1 cellular context compared by ENCODE assay signal in the genomic region with DNA sequence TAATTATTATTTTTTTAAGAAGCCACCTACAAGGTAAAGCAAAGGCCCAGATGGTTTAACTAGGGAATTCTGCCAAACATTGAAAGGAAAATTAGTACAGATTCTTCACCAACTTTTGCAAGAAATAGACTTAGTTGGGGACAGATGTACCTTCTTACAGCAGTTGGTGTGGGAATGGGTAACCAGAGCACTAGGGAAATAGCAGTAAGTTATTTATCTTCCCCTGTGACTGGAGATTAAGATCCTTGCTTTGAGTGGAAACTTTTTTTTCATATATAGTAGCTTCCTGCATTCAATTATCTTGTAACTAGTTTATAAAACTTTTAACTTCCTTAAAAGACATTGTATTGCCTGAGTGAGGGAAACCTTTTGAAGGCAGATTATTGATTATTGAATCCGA.
A peak's percentile ranks its signal among the peaks of the same experiment; 100 is the strongest.
TF ChIP-seq lines count a peak whose summit lies in the region.

No MANE protein-coding gene starts in this region.

TF ChIP-seq in K562, 482 proteins besides CTCF, POLR2A, EP300 and RAD21 (continued from another document):
- no peak for TF ChIP-seq SMAD1 (IDR thresholded peaks at IDR 0.05; ENCODE audit: low read depth, low read length, partially characterized antibody)
- TF ChIP-seq CREBBP (IDR thresholded peaks at IDR 0.05; ENCODE audit: low read depth, low read length), result no peak
- TF ChIP-seq TAF15 (IDR thresholded peaks at IDR 0.05; ENCODE audit: low read depth, low read length), result no peak
- peak; percentile 3 for TF ChIP-seq MEIS2 (IDR thresholded peaks at IDR 0.05; ENCODE audit: partially characterized antibody)
- TF ChIP-seq FOS (IDR thresholded peaks at IDR 0.05; ENCODE audit: extremely low read depth, insufficient read length), result no peak
- no peak for TF ChIP-seq MECOM (CRISPR knock-in tag; IDR thresholded peaks at IDR 0.05)
- no peak for TF ChIP-seq OTX1 (CRISPR knock-in tag; IDR thresholded peaks at IDR 0.05)
